In the genomic region with DNA sequence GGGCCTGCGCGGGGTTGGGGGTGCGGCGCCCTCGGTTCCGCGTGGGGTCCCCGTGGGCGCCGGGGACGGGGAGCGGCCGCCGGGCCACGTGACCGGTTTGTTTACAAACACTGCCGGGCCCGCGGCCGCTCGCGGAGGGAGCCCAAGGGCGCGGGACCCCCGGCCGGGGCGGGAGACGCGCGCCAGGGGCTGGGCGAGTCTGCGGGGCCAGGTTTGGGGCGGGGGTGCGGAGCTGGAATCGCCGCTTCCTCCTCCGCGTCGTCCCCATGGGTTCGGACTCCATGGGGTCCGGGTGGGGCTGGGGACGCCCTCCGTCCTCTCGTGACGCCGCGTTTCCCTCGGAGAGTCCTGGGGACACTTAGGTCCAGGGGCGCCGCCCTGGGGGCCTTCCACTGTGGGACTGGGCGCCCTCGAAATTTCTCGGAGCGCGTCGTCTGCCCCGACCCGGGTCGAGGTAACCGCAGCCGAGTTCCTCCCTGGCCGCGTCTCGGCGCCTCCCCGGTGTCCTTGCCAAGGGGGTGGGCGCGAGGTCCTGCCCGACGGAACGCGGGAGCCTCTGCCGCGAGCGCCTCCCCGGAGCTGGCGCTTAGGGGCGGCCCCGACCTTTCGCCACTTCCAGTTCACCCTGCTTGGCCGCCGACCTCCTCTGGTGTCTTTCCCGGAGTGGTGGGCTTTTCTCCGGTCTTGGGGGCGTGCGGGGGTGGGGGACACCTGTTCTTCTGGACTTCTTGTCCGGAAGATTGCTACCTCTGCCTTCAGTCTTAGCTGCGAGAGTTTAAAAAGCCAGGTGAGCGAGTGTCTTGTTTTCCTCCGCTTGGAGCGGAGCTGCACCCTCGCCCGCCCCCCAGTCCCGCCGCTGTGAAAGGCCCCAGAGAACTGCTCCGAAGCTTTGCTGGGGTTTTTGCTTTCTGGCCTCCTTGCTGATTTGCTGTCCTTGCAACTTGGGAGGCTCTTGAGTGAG, we compare ENCODE assay signal across 8 cellular contexts. TPM values are rescaled to one million over a fixed set of nuclear protein-coding genes. Genes with fewer than 3 reads are reported as not detected.
DNase-seq lines count a peak whose midpoint lies in the region; TF ChIP-seq lines count a peak whose summit lies in the region.

No MANE protein-coding gene starts in this region.

- WGBS in smooth muscle cell (ENCODE audit: low lambda C conversion rate) = 2% methylated on average over 51 of the region's 96 CpGs

- no peak for TF ChIP-seq POLR2A in breast epithelium (IDR thresholded peaks at IDR 0.05)

- H4K20me1 ChIP-seq in smooth muscle cell (ENCODE audit: low read depth) = peaks cover 36% of the 10 kb centered on the region

- DNase-seq in HEK293T (ENCODE audit: extremely low spot score) (peak; percentile 34), SJSA1 (ENCODE audit: low read depth in 1 of 2, low spot score in 2 of 2) (peak in 1 of 2 experiments; percentile 40), breast epithelium (ENCODE audit: low spot score in 2 of 2) (peak in 1 of 2 donors; percentile 30), iris pigment epithelial cell (ENCODE audit: low read depth) (peak; percentile 31), smooth muscle cell (lab: John Stamatoyannopoulos, UW; ENCODE audit: unreplicated experiment) (no peak), A172 (ENCODE audit: low spot score) (no peak), NCI-H1694 (lab: John Stamatoyannopoulos, UW) (no peak)

- no peak for TF ChIP-seq CTCF in breast epithelium (IDR thresholded peaks at IDR 0.05)
- TF ChIP-seq CTCF in smooth muscle cell (IDR thresholded peaks at IDR 0.05; ENCODE audit: borderline replicate concordance, insufficient read depth, poor library complexity, severe bottlenecking) = no peak

- peak overlapping the region; percentile 98 for H3K4me2 ChIP-seq in smooth muscle cell

- H3K27me3 ChIP-seq in SJSA1 (replicated peaks) (no peaks in the 10 kb centered on the region), breast epithelium (no peaks in the 10 kb centered on the region), smooth muscle cell (ENCODE audit: low read depth) (no peaks in the 10 kb centered on the region)

- H2AFZ ChIP-seq in smooth muscle cell (ENCODE audit: low read depth) = peak overlapping the region; percentile 92

- H3K36me3 ChIP-seq in ES-I3 (ENCODE audit: insufficient read depth, low read length) (no peaks in the 10 kb centered on the region), SJSA1 (peaks cover 8% of the 10 kb centered on the region), breast epithelium (no peaks in the 10 kb centered on the region), smooth muscle cell (ENCODE audit: low read depth) (no peaks in the 10 kb centered on the region)

- POLR2A ChIA-PET in HEK293T (lab: Yijun Ruan, JAX) = no interaction called here

- CTCF ChIA-PET in HEK293T (lab: Yijun Ruan, JAX) = interaction anchor here (0.6 kb wide), 1 partner anchor 8 kb away, joined by 8 read pairs; no protein-coding TSS in a partner anchor

- H3K9me3 ChIP-seq in ES-I3 (ENCODE audit: control insufficient read depth, insufficient read depth, low read length) (no peaks in the 10 kb centered on the region), SJSA1 (replicated peaks) (no peaks in the 10 kb centered on the region), breast epithelium (no peaks in the 10 kb centered on the region), smooth muscle cell (replicated peaks; ENCODE audit: low read depth) (no peaks in the 10 kb centered on the region)

- intact Hi-C loops in breast epithelium (cut with DNase I; ENCODE audit: low total_unique reads) = no loop called here

- H3K27ac ChIP-seq in SJSA1 (peak overlapping the region; percentile 8), breast epithelium (peak overlapping the region; percentile 94 to 97), smooth muscle cell (ENCODE audit: low read depth) (peak overlapping the region; percentile 8)

- H3F3A ChIP-seq in smooth muscle cell (ENCODE audit: low read depth) = peaks cover 3% of the 10 kb centered on the region

- peak overlapping the region; percentile 65 for H3K9ac ChIP-seq in ES-I3 (ENCODE audit: low read depth, low read length)
- peak overlapping the region; percentile 80 for H3K9ac ChIP-seq in smooth muscle cell (ENCODE audit: low read depth)

- H3K4me3 ChIP-seq in SJSA1 = peak overlapping the region; percentile 98
- peak overlapping the region; percentile 93 to 99 (median 96) for H3K4me3 ChIP-seq in breast epithelium
- peak overlapping the region; percentile 87 for H3K4me3 ChIP-seq in smooth muscle cell

- H3K79me2 ChIP-seq in smooth muscle cell (ENCODE audit: low read depth) = peaks cover 45% of the 10 kb centered on the region

- 0 out of 2 replicates have a peak, but pooled peaks cover 12% of the 10 kb centered on the region for H3K4me1 ChIP-seq in ES-I3 (ENCODE audit: insufficient read depth, low read length)
- peaks cover 66% of the 10 kb centered on the region for H3K4me1 ChIP-seq in SJSA1 (replicated peaks)
- peaks cover 0 to 24% of the 10 kb centered on the region in 2 donors for H3K4me1 ChIP-seq in breast epithelium
- peaks cover 42% of the 10 kb centered on the region for H3K4me1 ChIP-seq in smooth muscle cell (ENCODE audit: low read depth)

TF ChIP-seq in HEK293T, 16 proteins besides CTCF, POLR2A, EP300 and RAD21:
- no peak for TF ChIP-seq NFRKB (IDR thresholded peaks at IDR 0.05)
- TF ChIP-seq FOXK2 (IDR thresholded peaks at IDR 0.05) = no peak
- TF ChIP-seq CTBP1 (IDR thresholded peaks at IDR 0.05; ENCODE audit: borderline replicate concordance) = no peak
- TF ChIP-seq LEF1 (IDR thresholded peaks at IDR 0.05; ENCODE audit: borderline replicate concordance) = no peak
- TF ChIP-seq L3MBTL2 (conservative IDR thresholded peaks at IDR 0.05) = no peak; the same call in 1 of the 2 replicates
- no peak for TF ChIP-seq HDGF (IDR thresholded peaks at IDR 0.05; ENCODE audit: borderline replicate concordance)
- TF ChIP-seq SP1 (IDR thresholded peaks at IDR 0.05) = no peak
- TF ChIP-seq FOXM1 (IDR thresholded peaks at IDR 0.05; ENCODE audit: borderline replicate concordance) = no peak
- no peak for TF ChIP-seq ZNF384 (IDR thresholded peaks at IDR 0.05)
- no peak for TF ChIP-seq TARDBP (IDR thresholded peaks at IDR 0.05)
- TF ChIP-seq BHLHE40 (IDR thresholded peaks at IDR 0.05; ENCODE audit: borderline replicate concordance) = no peak
- TF ChIP-seq, protein P1, sequence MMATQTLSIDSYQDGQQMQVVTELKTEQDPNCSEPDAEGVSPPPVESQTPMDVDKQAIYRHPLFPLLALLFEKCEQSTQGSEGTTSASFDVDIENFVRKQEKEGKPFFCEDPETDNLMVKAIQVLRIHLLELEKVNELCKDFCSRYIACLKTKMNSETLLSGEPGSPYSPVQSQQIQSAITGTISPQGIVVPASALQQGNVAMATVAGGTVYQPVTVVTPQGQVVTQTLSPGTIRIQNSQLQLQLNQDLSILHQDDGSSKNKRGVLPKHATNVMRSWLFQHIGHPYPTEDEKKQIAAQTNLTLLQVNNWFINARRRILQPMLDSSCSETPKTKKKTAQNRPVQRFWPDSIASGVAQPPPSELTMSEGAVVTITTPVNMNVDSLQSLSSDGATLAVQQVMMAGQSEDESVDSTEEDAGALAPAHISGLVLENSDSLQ (IDR thresholded peaks at IDR 0.05) = no peak
- no peak for TF ChIP-seq ARNT (IDR thresholded peaks at IDR 0.05)
- TF ChIP-seq ELF4 (IDR thresholded peaks at IDR 0.05) = no peak
- TF ChIP-seq FOXA1 (IDR thresholded peaks at IDR 0.05) = no peak
- TF ChIP-seq SUZ12 (IDR thresholded peaks at IDR 0.05) = no peak

RNA-seq across cellular contexts. Expression of a gene that starts 0.8 kb away (rescaled TPM):
- 4.2 and 4.4 TPM in 2 replicates for total RNA-seq in SJSA1 (2014; rRNA removed; shearing (Covaris generic))
- total RNA-seq in breast epithelium (10 to 100 TPM; 26.5 to 64.8 (median 33.2) TPM), smooth muscle cell (8.0 and 9.6 TPM in 2 replicates)
- 4.0 and 8.2 TPM in 2 replicates for polyA plus RNA-seq in smooth muscle cell
- 0.38 and 1.2 TPM in 2 replicates for total RNA-seq in A172 (2014; rRNA removed; shearing (Covaris generic))

Comparison
In these comparisons a context has a peak if more than half of its experiments do, and no peak if none do; other contexts are left out.
1. DNase-seq: peak in HEK293T (single experiment) and iris pigment epithelial cell (single experiment); none in smooth muscle cell (single experiment), A172 (single experiment) and NCI-H1694 (single experiment).
2. H3K27ac ChIP-seq: peak in every context shown above with its lines; median percentile 96 in breast epithelium; 8 in SJSA1; 8 in smooth muscle cell.
3. Peak in every context shown above with its lines, with median percentiles within 50 percentile points of each other: H3K4me3 ChIP-seq.